ENCODE assay signal across 15 cellular contexts in the genomic region with DNA sequence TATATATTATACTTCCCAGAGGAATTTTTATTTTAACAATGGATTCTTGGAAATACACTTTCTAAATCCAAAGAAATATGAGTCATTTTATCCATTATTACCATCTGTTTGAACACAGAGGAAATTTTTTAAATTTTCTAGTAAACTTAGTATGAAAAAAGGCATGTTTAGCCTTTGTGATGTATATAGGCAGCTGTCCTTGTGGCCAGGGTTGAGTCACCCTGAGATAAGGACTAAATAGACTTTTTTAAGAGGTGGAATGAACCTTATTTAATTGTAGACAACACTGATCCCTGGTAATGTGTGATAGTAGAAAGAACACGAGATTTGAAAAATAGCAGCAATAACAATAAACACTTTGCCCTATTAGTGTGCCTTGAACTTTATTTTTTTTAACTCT.
"Had no signal": no experiment of that assay in that cellular context is flagged by ENCODE, and none has a peak within 500 bp of the region (broad histone marks: within the 10 kb centered on the region; RNA-seq: fewer than 3 reads in every experiment).

No MANE protein-coding gene starts in this region.

- DNase-seq: activated CD4-positive, alpha-beta T cell treated with anti-CD3 and anti-CD28 coated beads, Interleukin-2, amount 10 ng/mL, durations not matched to agents 24 days and 14 days; activated CD4-positive, CD25-positive, alpha-beta regulatory T cell; activated CD8-positive, alpha-beta memory T cell treated with anti-CD3 and anti-CD28 coated beads, Interleukin-2, amount 50 U/mL, for 4 hours; activated CD8-positive, alpha-beta T cell treated with anti-CD3 and anti-CD28 coated beads, Interleukin-2, amount 10 ng/mL, durations not matched to agents 7 days and 5 days; activated gamma-delta T cell; activated T-cell treated with anti-CD3 and anti-CD28 coated beads, Interleukin-2, amount 50 U/mL, for 72 hours; colonic mucosa; effector CD4-positive, alpha-beta T cell; foreskin melanocyte; nephron progenitor cell; occipital lobe; right cardiac atrium; stimulated activated naive CD8-positive, alpha-beta T cell treated with anti-CD3 and anti-CD28 coated beads, Interleukin-15, Interleukin-2, amounts not matched to agents 100 U/mL and 50 U/mL, for 24 hours; transverse colon had no signal

- H3K36me3 ChIP-seq: colonic mucosa, esophagus muscularis mucosa, transverse colon had no signal

- H3K27ac ChIP-seq: colonic mucosa, esophagus muscularis mucosa, transverse colon had no signal

- ATAC-seq: activated CD8-positive, alpha-beta T cell treated with anti-CD3 and anti-CD28 coated beads, Interleukin-2, amount 10 ng/mL, durations not matched to agents 7 days and 5 days; activated T-cell treated with anti-CD3 and anti-CD28 coated beads, Interleukin-2, amount 50 U/mL, for 72 hours; right cardiac atrium; stimulated activated naive CD8-positive, alpha-beta T cell treated with anti-CD3 and anti-CD28 coated beads, Interleukin-15, Interleukin-2, amounts not matched to agents 100 U/mL and 50 U/mL, for 24 hours had no signal

- H3K4me1 ChIP-seq: colonic mucosa, transverse colon had no signal

- H3K4me3 ChIP-seq: colonic mucosa, esophagus muscularis mucosa, transverse colon had no signal

- H3K27me3 ChIP-seq: colonic mucosa, esophagus muscularis mucosa, transverse colon had no signal

- H3K9me3 ChIP-seq: colonic mucosa, esophagus muscularis mucosa, transverse colon had no signal
